Comparison of ENCODE assay signal across 1 cellular context in the genomic region with DNA sequence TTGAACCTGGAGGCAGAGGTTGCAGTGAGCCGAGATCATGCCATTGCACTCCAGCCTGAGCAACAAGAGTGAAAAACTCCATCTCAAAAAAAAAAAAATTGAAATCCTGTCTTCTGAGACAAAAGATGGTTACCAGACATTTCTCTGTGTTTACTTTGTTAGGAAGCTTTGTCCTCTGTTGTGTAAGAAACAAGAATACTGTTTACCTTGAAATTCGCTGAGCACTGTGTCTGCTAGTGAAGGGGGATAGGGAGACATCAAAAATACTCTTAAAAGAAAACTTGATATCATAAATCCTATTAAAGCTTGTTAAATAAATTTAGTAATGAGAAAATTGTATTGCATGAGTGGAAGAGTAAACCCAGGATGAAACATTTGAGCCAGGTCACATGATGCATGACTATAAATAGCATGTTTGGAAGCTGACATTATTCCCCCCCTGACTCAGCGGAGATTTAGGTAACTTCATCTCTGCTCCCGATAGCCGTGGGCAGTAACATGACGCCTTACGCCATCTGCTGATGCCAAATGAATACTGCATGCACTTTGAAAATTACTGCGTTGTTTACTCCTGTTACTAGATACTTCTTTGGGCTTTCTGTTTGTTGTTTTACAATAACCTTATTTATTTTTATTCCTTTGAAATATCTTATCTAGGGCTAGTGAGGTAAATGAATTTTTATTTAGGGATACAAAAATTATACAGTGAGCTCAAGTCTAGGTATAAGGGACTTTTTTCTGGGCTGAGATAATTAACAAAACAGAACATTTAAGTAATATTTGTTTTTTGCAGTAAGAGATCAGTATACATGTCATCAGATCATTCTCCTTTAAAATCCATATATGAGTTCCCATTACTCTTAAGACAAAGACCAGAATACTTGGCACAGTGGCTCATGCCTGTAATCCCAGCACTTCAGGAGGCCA.
TF ChIP-seq lines count a peak whose summit lies in the region.

No MANE protein-coding gene starts in this region.

TF ChIP-seq in K562, 482 proteins besides CTCF, POLR2A, EP300 and RAD21 (continued from another document and continues in another):
- TF ChIP-seq, protein P1, sequence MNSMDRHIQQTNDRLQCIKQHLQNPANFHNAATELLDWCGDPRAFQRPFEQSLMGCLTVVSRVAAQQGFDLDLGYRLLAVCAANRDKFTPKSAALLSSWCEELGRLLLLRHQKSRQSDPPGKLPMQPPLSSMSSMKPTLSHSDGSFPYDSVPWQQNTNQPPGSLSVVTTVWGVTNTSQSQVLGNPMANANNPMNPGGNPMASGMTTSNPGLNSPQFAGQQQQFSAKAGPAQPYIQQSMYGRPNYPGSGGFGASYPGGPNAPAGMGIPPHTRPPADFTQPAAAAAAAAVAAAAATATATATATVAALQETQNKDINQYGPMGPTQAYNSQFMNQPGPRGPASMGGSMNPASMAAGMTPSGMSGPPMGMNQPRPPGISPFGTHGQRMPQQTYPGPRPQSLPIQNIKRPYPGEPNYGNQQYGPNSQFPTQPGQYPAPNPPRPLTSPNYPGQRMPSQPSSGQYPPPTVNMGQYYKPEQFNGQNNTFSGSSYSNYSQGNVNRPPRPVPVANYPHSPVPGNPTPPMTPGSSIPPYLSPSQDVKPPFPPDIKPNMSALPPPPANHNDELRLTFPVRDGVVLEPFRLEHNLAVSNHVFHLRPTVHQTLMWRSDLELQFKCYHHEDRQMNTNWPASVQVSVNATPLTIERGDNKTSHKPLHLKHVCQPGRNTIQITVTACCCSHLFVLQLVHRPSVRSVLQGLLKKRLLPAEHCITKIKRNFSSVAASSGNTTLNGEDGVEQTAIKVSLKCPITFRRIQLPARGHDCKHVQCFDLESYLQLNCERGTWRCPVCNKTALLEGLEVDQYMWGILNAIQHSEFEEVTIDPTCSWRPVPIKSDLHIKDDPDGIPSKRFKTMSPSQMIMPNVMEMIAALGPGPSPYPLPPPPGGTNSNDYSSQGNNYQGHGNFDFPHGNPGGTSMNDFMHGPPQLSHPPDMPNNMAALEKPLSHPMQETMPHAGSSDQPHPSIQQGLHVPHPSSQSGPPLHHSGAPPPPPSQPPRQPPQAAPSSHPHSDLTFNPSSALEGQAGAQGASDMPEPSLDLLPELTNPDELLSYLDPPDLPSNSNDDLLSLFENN (IDR thresholded peaks at IDR 0.05; ENCODE audit: low read depth in 2 of 2, low read length in 2 of 2), result no peak
- TF ChIP-seq, protein P2, sequence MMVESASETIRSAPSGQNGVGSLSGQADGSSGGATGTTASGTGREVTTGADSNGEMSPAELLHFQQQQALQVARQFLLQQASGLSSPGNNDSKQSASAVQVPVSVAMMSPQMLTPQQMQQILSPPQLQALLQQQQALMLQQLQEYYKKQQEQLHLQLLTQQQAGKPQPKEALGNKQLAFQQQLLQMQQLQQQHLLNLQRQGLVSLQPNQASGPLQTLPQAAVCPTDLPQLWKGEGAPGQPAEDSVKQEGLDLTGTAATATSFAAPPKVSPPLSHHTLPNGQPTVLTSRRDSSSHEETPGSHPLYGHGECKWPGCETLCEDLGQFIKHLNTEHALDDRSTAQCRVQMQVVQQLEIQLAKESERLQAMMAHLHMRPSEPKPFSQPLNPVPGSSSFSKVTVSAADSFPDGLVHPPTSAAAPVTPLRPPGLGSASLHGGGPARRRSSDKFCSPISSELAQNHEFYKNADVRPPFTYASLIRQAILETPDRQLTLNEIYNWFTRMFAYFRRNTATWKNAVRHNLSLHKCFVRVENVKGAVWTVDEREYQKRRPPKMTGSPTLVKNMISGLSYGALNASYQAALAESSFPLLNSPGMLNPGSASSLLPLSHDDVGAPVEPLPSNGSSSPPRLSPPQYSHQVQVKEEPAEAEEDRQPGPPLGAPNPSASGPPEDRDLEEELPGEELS (CRISPR knock-in tag; IDR thresholded peaks at IDR 0.05; ENCODE audit: borderline replicate concordance), result no peak
- TF ChIP-seq ZNF561 (CRISPR knock-in tag; conservative IDR thresholded peaks at IDR 0.05) (no peak), STAG1 (CRISPR knock-in tag; IDR thresholded peaks at IDR 0.05; ENCODE audit: borderline replicate concordance) (no peak), ZBTB7A (IDR thresholded peaks at IDR 0.05; ENCODE audit: borderline replicate concordance, control insufficient read depth, low read depth, low read length) (no peak), ZNF644 (tag; IDR thresholded peaks at IDR 0.05; ENCODE audit: low read depth) (no peak), ZC3H8 (IDR thresholded peaks at IDR 0.05) (no peak), ZBED1 (IDR thresholded peaks at IDR 0.05) (0 out of 2 replicates have a peak, but pooled peaks have one; percentile 40), NR1H2 (CRISPR knock-in tag; IDR thresholded peaks at IDR 0.05) (no peak), ZNF282 (CRISPR knock-in tag; IDR thresholded peaks at IDR 0.05) (no peak), MEIS2 (IDR thresholded peaks at IDR 0.05; ENCODE audit: partially characterized antibody) (peak; percentile 64), TEAD4 (IDR thresholded peaks at IDR 0.05; ENCODE audit: low read length) (peak; percentile 36; the same call in 1 of the 2 replicates), TEAD4 (CRISPR knock-in tag; IDR thresholded peaks at IDR 0.05; ENCODE audit: borderline replicate concordance) (no peak), POLR2G (IDR thresholded peaks at IDR 0.05; ENCODE audit: low read depth, low read length) (no peak), NFIX (CRISPR knock-in tag; IDR thresholded peaks at IDR 0.05; ENCODE audit: low read depth) (no peak), RHOXF2B (CRISPR knock-in tag; conservative IDR thresholded peaks at IDR 0.05) (no peak), EP400 (IDR thresholded peaks at IDR 0.05) (peak; percentile 52)
- TF ChIP-seq, protein P3, sequence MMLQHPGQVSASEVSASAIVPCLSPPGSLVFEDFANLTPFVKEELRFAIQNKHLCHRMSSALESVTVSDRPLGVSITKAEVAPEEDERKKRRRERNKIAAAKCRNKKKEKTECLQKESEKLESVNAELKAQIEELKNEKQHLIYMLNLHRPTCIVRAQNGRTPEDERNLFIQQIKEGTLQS (IDR thresholded peaks at IDR 0.05), result peak; percentile 83
- TF ChIP-seq, protein P3 (CRISPR knock-in tag; conservative IDR thresholded peaks at IDR 0.05), result no peak
- TF ChIP-seq, protein P4, sequence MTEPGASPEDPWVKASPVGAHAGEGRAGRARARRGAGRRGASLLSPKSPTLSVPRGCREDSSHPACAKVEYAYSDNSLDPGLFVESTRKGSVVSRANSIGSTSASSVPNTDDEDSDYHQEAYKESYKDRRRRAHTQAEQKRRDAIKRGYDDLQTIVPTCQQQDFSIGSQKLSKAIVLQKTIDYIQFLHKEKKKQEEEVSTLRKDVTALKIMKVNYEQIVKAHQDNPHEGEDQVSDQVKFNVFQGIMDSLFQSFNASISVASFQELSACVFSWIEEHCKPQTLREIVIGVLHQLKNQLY (CRISPR knock-in tag; conservative IDR thresholded peaks at IDR 0.05), result no peak
- TF ChIP-seq, protein P5, sequence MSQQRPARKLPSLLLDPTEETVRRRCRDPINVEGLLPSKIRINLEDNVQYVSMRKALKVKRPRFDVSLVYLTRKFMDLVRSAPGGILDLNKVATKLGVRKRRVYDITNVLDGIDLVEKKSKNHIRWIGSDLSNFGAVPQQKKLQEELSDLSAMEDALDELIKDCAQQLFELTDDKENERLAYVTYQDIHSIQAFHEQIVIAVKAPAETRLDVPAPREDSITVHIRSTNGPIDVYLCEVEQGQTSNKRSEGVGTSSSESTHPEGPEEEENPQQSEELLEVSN (IDR thresholded peaks at IDR 0.05; ENCODE audit: borderline replicate concordance in 1 of 2, extremely low read depth in 1 of 2, insufficient read depth in 1 of 2, insufficient read length in 1 of 2, low read depth in 1 of 2, low read length in 1 of 2, poor library complexity in 1 of 2, severe bottlenecking in 1 of 2), result no peak
- TF ChIP-seq, protein P6, sequence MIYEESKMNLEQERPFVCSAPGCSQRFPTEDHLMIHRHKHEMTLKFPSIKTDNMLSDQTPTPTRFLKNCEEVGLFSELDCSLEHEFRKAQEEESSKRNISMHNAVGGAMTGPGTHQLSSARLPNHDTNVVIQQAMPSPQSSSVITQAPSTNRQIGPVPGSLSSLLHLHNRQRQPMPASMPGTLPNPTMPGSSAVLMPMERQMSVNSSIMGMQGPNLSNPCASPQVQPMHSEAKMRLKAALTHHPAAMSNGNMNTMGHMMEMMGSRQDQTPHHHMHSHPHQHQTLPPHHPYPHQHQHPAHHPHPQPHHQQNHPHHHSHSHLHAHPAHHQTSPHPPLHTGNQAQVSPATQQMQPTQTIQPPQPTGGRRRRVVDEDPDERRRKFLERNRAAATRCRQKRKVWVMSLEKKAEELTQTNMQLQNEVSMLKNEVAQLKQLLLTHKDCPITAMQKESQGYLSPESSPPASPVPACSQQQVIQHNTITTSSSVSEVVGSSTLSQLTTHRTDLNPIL (CRISPR knock-in tag; IDR thresholded peaks at IDR 0.05), result no peak
- TF ChIP-seq, protein P7, sequence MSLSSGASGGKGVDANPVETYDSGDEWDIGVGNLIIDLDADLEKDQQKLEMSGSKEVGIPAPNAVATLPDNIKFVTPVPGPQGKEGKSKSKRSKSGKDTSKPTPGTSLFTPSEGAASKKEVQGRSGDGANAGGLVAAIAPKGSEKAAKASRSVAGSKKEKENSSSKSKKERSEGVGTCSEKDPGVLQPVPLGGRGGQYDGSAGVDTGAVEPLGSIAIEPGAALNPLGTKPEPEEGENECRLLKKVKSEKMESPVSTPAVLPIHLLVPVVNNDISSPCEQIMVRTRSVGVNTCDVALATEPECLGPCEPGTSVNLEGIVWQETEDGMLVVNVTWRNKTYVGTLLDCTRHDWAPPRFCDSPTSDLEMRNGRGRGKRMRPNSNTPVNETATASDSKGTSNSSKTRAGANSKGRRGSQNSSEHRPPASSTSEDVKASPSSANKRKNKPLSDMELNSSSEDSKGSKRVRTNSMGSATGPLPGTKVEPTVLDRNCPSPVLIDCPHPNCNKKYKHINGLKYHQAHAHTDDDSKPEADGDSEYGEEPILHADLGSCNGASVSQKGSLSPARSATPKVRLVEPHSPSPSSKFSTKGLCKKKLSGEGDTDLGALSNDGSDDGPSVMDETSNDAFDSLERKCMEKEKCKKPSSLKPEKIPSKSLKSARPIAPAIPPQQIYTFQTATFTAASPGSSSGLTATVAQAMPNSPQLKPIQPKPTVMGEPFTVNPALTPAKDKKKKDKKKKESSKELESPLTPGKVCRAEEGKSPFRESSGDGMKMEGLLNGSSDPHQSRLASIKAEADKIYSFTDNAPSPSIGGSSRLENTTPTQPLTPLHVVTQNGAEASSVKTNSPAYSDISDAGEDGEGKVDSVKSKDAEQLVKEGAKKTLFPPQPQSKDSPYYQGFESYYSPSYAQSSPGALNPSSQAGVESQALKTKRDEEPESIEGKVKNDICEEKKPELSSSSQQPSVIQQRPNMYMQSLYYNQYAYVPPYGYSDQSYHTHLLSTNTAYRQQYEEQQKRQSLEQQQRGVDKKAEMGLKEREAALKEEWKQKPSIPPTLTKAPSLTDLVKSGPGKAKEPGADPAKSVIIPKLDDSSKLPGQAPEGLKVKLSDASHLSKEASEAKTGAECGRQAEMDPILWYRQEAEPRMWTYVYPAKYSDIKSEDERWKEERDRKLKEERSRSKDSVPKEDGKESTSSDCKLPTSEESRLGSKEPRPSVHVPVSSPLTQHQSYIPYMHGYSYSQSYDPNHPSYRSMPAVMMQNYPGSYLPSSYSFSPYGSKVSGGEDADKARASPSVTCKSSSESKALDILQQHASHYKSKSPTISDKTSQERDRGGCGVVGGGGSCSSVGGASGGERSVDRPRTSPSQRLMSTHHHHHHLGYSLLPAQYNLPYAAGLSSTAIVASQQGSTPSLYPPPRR (CRISPR knock-in tag; IDR thresholded peaks at IDR 0.05; ENCODE audit: borderline replicate concordance), result no peak
- TF ChIP-seq, protein P8, sequence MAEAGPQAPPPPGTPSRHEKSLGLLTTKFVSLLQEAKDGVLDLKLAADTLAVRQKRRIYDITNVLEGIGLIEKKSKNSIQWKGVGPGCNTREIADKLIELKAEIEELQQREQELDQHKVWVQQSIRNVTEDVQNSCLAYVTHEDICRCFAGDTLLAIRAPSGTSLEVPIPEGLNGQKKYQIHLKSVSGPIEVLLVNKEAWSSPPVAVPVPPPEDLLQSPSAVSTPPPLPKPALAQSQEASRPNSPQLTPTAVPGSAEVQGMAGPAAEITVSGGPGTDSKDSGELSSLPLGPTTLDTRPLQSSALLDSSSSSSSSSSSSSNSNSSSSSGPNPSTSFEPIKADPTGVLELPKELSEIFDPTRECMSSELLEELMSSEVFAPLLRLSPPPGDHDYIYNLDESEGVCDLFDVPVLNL (CRISPR knock-in tag; IDR thresholded peaks at IDR 0.05; ENCODE audit: low read depth), result no peak
- TF ChIP-seq, protein P9, sequence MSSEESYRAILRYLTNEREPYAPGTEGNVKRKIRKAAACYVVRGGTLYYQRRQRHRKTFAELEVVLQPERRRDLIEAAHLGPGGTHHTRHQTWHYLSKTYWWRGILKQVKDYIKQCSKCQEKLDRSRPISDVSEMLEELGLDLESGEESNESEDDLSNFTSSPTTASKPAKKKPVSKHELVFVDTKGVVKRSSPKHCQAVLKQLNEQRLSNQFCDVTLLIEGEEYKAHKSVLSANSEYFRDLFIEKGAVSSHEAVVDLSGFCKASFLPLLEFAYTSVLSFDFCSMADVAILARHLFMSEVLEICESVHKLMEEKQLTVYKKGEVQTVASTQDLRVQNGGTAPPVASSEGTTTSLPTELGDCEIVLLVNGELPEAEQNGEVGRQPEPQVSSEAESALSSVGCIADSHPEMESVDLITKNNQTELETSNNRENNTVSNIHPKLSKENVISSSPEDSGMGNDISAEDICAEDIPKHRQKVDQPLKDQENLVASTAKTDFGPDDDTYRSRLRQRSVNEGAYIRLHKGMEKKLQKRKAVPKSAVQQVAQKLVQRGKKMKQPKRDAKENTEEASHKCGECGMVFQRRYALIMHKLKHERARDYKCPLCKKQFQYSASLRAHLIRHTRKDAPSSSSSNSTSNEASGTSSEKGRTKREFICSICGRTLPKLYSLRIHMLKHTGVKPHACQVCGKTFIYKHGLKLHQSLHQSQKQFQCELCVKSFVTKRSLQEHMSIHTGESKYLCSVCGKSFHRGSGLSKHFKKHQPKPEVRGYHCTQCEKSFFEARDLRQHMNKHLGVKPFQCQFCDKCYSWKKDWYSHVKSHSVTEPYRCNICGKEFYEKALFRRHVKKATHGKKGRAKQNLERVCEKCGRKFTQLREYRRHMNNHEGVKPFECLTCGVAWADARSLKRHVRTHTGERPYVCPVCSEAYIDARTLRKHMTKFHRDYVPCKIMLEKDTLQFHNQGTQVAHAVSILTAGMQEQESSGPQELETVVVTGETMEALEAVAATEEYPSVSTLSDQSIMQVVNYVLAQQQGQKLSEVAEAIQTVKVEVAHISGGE (CRISPR knock-in tag; IDR thresholded peaks at IDR 0.05), result no peak
- TF ChIP-seq, protein P10, sequence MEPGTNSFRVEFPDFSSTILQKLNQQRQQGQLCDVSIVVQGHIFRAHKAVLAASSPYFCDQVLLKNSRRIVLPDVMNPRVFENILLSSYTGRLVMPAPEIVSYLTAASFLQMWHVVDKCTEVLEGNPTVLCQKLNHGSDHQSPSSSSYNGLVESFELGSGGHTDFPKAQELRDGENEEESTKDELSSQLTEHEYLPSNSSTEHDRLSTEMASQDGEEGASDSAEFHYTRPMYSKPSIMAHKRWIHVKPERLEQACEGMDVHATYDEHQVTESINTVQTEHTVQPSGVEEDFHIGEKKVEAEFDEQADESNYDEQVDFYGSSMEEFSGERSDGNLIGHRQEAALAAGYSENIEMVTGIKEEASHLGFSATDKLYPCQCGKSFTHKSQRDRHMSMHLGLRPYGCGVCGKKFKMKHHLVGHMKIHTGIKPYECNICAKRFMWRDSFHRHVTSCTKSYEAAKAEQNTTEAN (CRISPR knock-in tag; IDR thresholded peaks at IDR 0.05), result no peak
